In genomic region chr19:49850221-49850486, GRCh38 we compare ENCODE assay signal across 1 cellular context.
TF ChIP-seq lines count a peak whose summit lies in the region.

No MANE protein-coding gene starts in this region.

TF ChIP-seq in IMR-90, 13 proteins besides CTCF, POLR2A, EP300 and RAD21 (continued from another document):
- no peak for TF ChIP-seq USF2 (IDR thresholded peaks at IDR 0.05; ENCODE audit: low read depth, low read length)
